In the genomic region with DNA sequence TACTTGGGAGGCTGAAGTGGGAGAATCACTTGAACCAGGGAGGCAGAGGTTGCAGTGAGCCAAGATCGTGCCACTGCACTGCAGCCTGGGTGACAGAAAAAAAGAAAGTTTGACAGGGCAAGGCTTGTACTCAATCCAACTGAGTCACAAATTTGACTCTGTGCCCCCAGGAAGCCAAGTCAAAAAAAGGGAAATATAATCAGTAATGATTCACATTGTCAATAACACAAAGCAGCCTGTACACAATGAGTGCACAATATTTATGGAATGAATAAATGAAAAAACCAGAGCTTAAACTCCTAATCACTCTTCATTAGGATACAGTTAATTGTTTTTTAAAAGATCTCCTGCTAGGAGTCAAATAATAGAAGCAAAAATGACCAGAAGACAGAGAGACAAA, we compare ENCODE assay signal across 23 cellular contexts.
"Had no signal": no experiment of that assay in that cellular context is flagged by ENCODE, and none has a peak within 500 bp of the region (broad histone marks: within the 10 kb centered on the region; RNA-seq: fewer than 3 reads in every experiment).

No MANE protein-coding gene starts in this region.

- H3K27ac ChIP-seq: left ventricle myocardium inferior, testis, upper lobe of left lung had no signal

- H3K27me3 ChIP-seq: body of pancreas, testis, upper lobe of left lung had no signal

- DNase-seq: activated CD4-positive, alpha-beta T cell treated with anti-CD3 and anti-CD28 coated beads for 4 hours; activated CD4-positive, alpha-beta T cell treated with anti-CD3 and anti-CD28 coated beads, Interleukin-2, amount 50 U/mL, for 48 hours; activated CD4-positive, CD25-positive, alpha-beta regulatory T cell; activated CD8-positive, alpha-beta memory T cell treated with anti-CD3 and anti-CD28 coated beads, Interleukin-2, amount 50 U/mL, for 48 hours; activated effector memory CD4-positive, alpha-beta T cell treated with anti-CD3 and anti-CD28 coated beads, Interleukin-2, amount 50 U/mL, for 16 hours; activated naive CD4-positive, alpha-beta T cell treated with anti-CD3 and anti-CD28 coated beads, Interleukin-2, amount 10 ng/mL, durations not matched to agents 7 days and 5 days; activated T-cell treated with anti-CD3 and anti-CD28 coated beads, Interleukin-2, amount 50 U/mL, for 48 hours; anterior cingulate cortex; body of pancreas; caudate nucleus; endodermal cell; foreskin melanocyte; glutamatergic neuron; hypothalamus; left ventricle myocardium inferior; naive thymus-derived CD4-positive, alpha-beta T cell; stimulated activated CD4-positive, alpha-beta T cell treated with anti-CD3 and anti-CD28 coated beads, Interleukin-2, amount 100 ng/mL, for 48 hours; stimulated activated CD8-positive, alpha-beta memory T cell treated with anti-CD3 and anti-CD28 coated beads, Interleukin-4, amount 100 ng/mL, for 48 hours; stimulated activated naive B cell treated with anti-CD40 and anti-IgM and Interleukin-4, amounts not matched to agents 10 μg/mL and 1 μg/mL and 100 μg/mL, for 72 hours; T-helper 1 cell; testis; upper lobe of left lung had no signal

- H3K36me3 ChIP-seq: left ventricle myocardium inferior, upper lobe of left lung had no signal

- H3K9me3 ChIP-seq: body of pancreas, left ventricle myocardium inferior, testis, upper lobe of left lung had no signal

- H3K4me3 ChIP-seq: body of pancreas, left ventricle myocardium inferior, testis, upper lobe of left lung had no signal

- ATAC-seq: naive thymus-derived CD4-positive, alpha-beta T cell; sciatic nerve had no signal
